24 cellular contexts compared by ENCODE assay signal in genomic region chr17:74220966-74221814, GRCh38. TPM values are rescaled to one million over a fixed set of nuclear protein-coding genes. Genes with fewer than 3 reads are reported as not detected.
"Had no signal": no experiment of that assay in that cellular context is flagged by ENCODE, and none has a peak within 500 bp of the region (broad histone marks: within the 10 kb centered on the region; RNA-seq: fewer than 3 reads in every experiment).

No MANE protein-coding gene starts in this region.

- H3K9me3 ChIP-seq: SJCRH30, SK-N-SH had no signal

- H3K27me3 Mint-ChIP-seq: activated CD8-positive, alpha-beta T cell treated with anti-CD3 and anti-CD28 coated beads for 36 hours; activated naive CD8-positive, alpha-beta T cell treated with anti-CD3 and anti-CD28 coated beads, Interleukin-2, amount 10 ng/mL, durations not matched to agents 7 days and 5 days; central memory CD8-positive, alpha-beta T cell had no signal

- H3K27me3 ChIP-seq: SJCRH30 had no signal

- H3K27ac ChIP-seq: coronary artery, SJCRH30 had no signal

- DNase-seq: activated CD4-positive, alpha-beta T cell treated with anti-CD3 and anti-CD28 coated beads for 4 hours; activated CD8-positive, alpha-beta memory T cell treated with anti-CD3 and anti-CD28 coated beads, Interleukin-2, amount 50 U/mL, for 4 hours; activated CD8-positive, alpha-beta T cell treated with anti-CD3 and anti-CD28 coated beads for 36 hours; activated naive CD4-positive, alpha-beta T cell treated with anti-CD3 and anti-CD28 coated beads, Interleukin-2, amount 50 U/mL, for 16 hours; activated naive CD8-positive, alpha-beta T cell treated with anti-CD3 and anti-CD28 coated beads, Interleukin-2, amount 10 ng/mL, durations not matched to agents 7 days and 5 days; activated T-cell treated with anti-CD3 and anti-CD28 coated beads, Interleukin-2, amount 50 U/mL, for 72 hours; aorta; Kasumi-1; NCI-H1105 treated with DMSO at 0.1 percent for 48 hours; NCI-H1436 treated with DMSO at 0.1 percent for 48 hours; NCI-H2029; NCI-H2107; NCI-H510A treated with DMSO at 0.1 percent for 48 hours; NCI-H69; NK-92 treated with Interleukin-12 subunit alpha and Interleukin-12 subunit beta, amount 100 ng/mL, for 24 hours; OCI-M1; Right ventricle myocardium superior; RPMI8226; SJCRH30; SK-N-SH had no signal

- H3K4me3 Mint-ChIP-seq: activated CD8-positive, alpha-beta T cell treated with anti-CD3 and anti-CD28 coated beads for 36 hours; activated naive CD8-positive, alpha-beta T cell treated with anti-CD3 and anti-CD28 coated beads, Interleukin-2, amount 10 ng/mL, durations not matched to agents 7 days and 5 days; activated T-cell treated with anti-CD3 and anti-CD28 coated beads, Interleukin-2, amount 50 U/mL, for 72 hours; central memory CD8-positive, alpha-beta T cell had no signal

- H3K4me3 ChIP-seq: coronary artery, SJCRH30 had no signal

- H3K9me3 Mint-ChIP-seq: activated CD8-positive, alpha-beta T cell treated with anti-CD3 and anti-CD28 coated beads for 36 hours; activated naive CD8-positive, alpha-beta T cell treated with anti-CD3 and anti-CD28 coated beads, Interleukin-2, amount 10 ng/mL, durations not matched to agents 7 days and 5 days; activated T-cell treated with anti-CD3 and anti-CD28 coated beads, Interleukin-2, amount 50 U/mL, for 72 hours; activated T-helper 2 cell treated with anti-CD3 and anti-CD28 coated beads, Interferon-gamma antibody, Interleukin-2, Interleukin-4, amounts not matched to agents 10 μg/mL and 5 μg/mL and 100 μg/mL, durations not matched to agents 14 hours and 24 hours and 36 hours; central memory CD8-positive, alpha-beta T cell had no signal

- H3K27ac Mint-ChIP-seq: activated CD8-positive, alpha-beta T cell treated with anti-CD3 and anti-CD28 coated beads for 36 hours; activated naive CD8-positive, alpha-beta T cell treated with anti-CD3 and anti-CD28 coated beads, Interleukin-2, amount 10 ng/mL, durations not matched to agents 7 days and 5 days; activated T-cell treated with anti-CD3 and anti-CD28 coated beads, Interleukin-2, amount 50 U/mL, for 72 hours; activated T-helper 2 cell treated with anti-CD3 and anti-CD28 coated beads, Interferon-gamma antibody, Interleukin-2, Interleukin-4, amounts not matched to agents 10 μg/mL and 5 μg/mL and 100 μg/mL, durations not matched to agents 14 hours and 24 hours and 36 hours had no signal

- H3K36me3 Mint-ChIP-seq: activated naive CD8-positive, alpha-beta T cell treated with anti-CD3 and anti-CD28 coated beads, Interleukin-2, amount 10 ng/mL, durations not matched to agents 7 days and 5 days had no signal

RNA-seq across cellular contexts. Expression of gene DNAI2, which starts 52.8 kb away (rescaled TPM):
- total RNA-seq: aorta, bronchial epithelial cell, Right ventricle myocardium superior, SJCRH30 had no signal
